In the genomic region with DNA sequence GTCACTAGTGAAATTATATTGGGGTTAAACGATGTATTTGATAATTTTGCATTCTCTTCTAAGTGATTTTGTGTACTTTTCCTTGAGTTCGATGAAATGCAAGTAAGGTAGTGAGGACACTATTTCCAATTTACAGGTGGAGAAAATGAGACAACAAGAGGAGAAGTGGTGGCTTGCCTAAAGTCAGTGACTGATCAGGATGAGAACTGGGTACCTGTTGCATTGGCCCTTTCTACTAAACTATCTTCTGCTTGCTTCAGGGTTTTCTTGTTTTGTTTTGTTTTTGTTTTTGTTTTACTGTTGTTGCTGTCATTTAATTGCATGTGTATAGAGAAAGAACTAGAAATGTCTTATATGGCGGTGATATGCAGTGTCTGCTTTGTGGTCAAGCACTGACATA, we compare ENCODE assay signal across 1 cellular context.
TF ChIP-seq lines count a peak whose summit lies in the region.

No MANE protein-coding gene starts in this region.

TF ChIP-seq in GM23338, 12 proteins besides CTCF, POLR2A, EP300 and RAD21 (continued from another document):
- TF ChIP-seq, protein P1, sequence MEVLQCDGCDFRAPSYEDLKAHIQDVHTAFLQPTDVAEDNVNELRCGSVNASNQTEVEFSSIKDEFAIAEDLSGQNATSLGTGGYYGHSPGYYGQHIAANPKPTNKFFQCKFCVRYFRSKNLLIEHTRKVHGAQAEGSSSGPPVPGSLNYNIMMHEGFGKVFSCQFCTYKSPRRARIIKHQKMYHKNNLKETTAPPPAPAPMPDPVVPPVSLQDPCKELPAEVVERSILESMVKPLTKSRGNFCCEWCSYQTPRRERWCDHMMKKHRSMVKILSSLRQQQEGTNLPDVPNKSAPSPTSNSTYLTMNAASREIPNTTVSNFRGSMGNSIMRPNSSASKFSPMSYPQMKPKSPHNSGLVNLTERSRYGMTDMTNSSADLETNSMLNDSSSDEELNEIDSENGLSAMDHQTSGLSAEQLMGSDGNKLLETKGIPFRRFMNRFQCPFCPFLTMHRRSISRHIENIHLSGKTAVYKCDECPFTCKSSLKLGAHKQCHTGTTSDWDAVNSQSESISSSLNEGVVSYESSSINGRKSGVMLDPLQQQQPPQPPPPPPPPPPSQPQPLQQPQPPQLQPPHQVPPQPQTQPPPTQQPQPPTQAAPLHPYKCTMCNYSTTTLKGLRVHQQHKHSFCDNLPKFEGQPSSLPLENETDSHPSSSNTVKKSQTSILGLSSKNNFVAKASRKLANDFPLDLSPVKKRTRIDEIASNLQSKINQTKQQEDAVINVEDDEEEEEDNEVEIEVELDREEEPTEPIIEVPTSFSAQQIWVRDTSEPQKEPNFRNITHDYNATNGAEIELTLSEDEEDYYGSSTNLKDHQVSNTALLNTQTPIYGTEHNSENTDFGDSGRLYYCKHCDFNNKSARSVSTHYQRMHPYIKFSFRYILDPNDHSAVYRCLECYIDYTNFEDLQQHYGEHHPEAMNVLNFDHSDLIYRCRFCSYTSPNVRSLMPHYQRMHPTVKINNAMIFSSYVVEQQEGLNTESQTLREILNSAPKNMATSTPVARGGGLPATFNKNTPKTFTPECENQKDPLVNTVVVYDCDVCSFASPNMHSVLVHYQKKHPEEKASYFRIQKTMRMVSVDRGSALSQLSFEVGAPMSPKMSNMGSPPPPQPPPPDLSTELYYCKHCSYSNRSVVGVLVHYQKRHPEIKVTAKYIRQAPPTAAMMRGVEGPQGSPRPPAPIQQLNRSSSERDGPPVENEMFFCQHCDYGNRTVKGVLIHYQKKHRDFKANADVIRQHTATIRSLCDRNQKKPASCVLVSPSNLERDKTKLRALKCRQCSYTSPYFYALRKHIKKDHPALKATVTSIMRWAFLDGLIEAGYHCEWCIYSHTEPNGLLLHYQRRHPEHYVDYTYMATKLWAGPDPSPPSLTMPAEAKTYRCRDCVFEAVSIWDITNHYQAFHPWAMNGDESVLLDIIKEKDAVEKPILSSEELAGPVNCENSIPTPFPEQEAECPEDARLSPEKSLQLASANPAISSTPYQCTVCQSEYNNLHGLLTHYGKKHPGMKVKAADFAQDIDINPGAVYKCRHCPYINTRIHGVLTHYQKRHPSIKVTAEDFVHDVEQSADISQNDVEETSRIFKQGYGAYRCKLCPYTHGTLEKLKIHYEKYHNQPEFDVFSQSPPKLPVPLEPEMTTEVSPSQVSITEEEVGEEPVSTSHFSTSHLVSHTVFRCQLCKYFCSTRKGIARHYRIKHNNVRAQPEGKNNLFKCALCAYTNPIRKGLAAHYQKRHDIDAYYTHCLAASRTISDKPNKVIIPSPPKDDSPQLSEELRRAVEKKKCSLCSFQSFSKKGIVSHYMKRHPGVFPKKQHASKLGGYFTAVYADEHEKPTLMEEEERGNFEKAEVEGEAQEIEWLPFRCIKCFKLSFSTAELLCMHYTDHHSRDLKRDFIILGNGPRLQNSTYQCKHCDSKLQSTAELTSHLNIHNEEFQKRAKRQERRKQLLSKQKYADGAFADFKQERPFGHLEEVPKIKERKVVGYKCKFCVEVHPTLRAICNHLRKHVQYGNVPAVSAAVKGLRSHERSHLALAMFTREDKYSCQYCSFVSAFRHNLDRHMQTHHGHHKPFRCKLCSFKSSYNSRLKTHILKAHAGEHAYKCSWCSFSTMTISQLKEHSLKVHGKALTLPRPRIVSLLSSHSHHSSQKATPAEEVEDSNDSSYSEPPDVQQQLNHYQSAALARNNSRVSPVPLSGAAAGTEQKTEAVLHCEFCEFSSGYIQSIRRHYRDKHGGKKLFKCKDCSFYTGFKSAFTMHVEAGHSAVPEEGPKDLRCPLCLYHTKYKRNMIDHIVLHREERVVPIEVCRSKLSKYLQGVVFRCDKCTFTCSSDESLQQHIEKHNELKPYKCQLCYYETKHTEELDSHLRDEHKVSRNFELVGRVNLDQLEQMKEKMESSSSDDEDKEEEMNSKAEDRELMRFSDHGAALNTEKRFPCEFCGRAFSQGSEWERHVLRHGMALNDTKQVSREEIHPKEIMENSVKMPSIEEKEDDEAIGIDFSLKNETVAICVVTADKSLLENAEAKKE (CRISPR knock-in tag; IDR thresholded peaks at IDR 0.05) = no peak
- no peak for TF ChIP-seq REST (IDR thresholded peaks at IDR 0.05; ENCODE audit: unreplicated experiment)
TF ChIP-seq in GM23338: peak in this region for 0.
